In genomic region chr12:4203772-4204376, GRCh38 we compare ENCODE assay signal across 2 cellular contexts.
A peak's percentile ranks its signal among the peaks of the same experiment; 100 is the strongest.
TF ChIP-seq lines count a peak whose summit lies in the region.

No MANE protein-coding gene starts in this region.

TF ChIP-seq in GM23338, 12 proteins besides CTCF, POLR2A, EP300 and RAD21 (continued from another document):
- TF ChIP-seq ZNF462 (CRISPR knock-in tag; IDR thresholded peaks at IDR 0.05) (peak; percentile 92), EZH2 (IDR thresholded peaks at IDR 0.05; ENCODE audit: low read depth, unreplicated experiment) (no peak)
TF ChIP-seq in GM23338: peak in this region for 3.

TF ChIP-seq in H1, 55 proteins besides CTCF, POLR2A, EP300 and RAD21 (continued from another document):
- TF ChIP-seq HDAC6 (IDR thresholded peaks at IDR 0.05; ENCODE audit: low read depth, low read length) (no peak), TCF12 (IDR thresholded peaks at IDR 0.05; ENCODE audit: low read depth, low read length) (0 out of 2 replicates have a peak, but pooled peaks have one; percentile 83), SIX5 (IDR thresholded peaks at IDR 0.05; ENCODE audit: low read depth, low read length) (no peak), YY1 (IDR thresholded peaks at IDR 0.05; ENCODE audit: low read depth, low read length) (peak; percentile 42; the same call in 1 of the 2 replicates), MAX (IDR thresholded peaks at IDR 0.05) (peak; percentile 58), E2F6 (IDR thresholded peaks at IDR 0.05) (peak; percentile 42; the same call in 1 of the 2 replicates), CREB1 (IDR thresholded peaks at IDR 0.05) (no peak), EGR1 (IDR thresholded peaks at IDR 0.05; ENCODE audit: borderline replicate concordance, low read depth, low read length) (no peak), EZH2 (IDR thresholded peaks at IDR 0.05; ENCODE audit: low read depth, low read length, severe bottlenecking) (no peak), TAF1 (IDR thresholded peaks at IDR 0.05; ENCODE audit: low read depth, low read length) (peak; percentile 65; the same call in 1 of the 2 replicates), TEAD4 (IDR thresholded peaks at IDR 0.05; ENCODE audit: low read depth, low read length) (peak; percentile 50; the same call in 1 of the 2 replicates), POLR2AphosphoS5 (IDR thresholded peaks at IDR 0.05; ENCODE audit: low read depth, low read length) (0 out of 2 replicates have a peak, but pooled peaks have one; percentile 29), TBP (IDR thresholded peaks at IDR 0.05; ENCODE audit: low read depth, low read length) (peak; percentile 77), HDAC2 (IDR thresholded peaks at IDR 0.05; ENCODE audit: borderline replicate concordance in 1 of 2, low read depth in 2 of 2, low read length in 2 of 2) (peak in 1 of 2 experiments; percentile 8; a peak in 1 of 4 replicates)
